ENCODE assay signal across 13 cellular contexts in the genomic region with DNA sequence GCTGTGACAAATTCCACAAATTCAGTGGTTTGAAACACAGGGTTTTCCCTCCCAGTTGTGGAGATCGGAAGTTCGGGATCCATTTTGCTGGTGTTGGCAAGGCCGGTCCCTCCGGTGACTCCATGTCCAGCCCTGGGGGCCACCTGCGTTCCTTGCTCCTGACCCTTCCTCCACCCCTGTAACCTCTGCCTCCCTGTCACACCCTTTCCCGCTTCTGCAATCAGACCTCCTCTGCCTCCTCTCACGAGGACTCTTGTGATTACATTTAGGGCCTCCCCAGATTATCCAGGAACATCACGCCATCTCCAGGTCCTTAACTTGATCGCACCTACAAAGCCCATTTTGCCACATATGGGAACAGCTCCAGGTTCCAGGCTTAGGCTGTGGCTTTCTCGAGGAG. TPM values are rescaled to one million over a fixed set of nuclear protein-coding genes. Genes with fewer than 3 reads are reported as not detected.
A peak's percentile ranks its signal among the peaks of the same experiment; 100 is the strongest.
DNase-seq lines count a peak whose midpoint lies in the region; ATAC-seq lines count a peak whose summit lies in the region.
"Had no signal": no experiment of that assay in that cellular context is flagged by ENCODE, and none has a peak within 500 bp of the region (broad histone marks: within the 10 kb centered on the region; RNA-seq: fewer than 3 reads in every experiment).

No MANE protein-coding gene starts in this region.

- H3K4me3 ChIP-seq in skeletal muscle tissue (ENCODE audit: low read length in 3 of 3): peak overlapping the region in 1 of 3 donors; percentile 13
- H3K4me3 ChIP-seq: BLaER1 had no signal

- peak overlapping the region; percentile 14 for H3K27ac ChIP-seq in caudate nucleus (ENCODE audit: low read depth, low read length)
- H3K27ac ChIP-seq in layer of hippocampus (ENCODE audit: low read depth, low read length): peak overlapping the region; percentile 16
- H3K27ac ChIP-seq in skeletal muscle tissue (ENCODE audit: low read depth, low read length): peak overlapping the region; percentile 61
- H3K27ac ChIP-seq: BLaER1 had no signal

- H3K9ac ChIP-seq in skeletal muscle tissue (ENCODE audit: low read depth in 1 of 3, low read length in 3 of 3): peak overlapping the region in 1 of 3 donors; percentile 16
- H3K9ac ChIP-seq: BLaER1 had no signal

- H3K27me3 ChIP-seq in layer of hippocampus (ENCODE audit: control insufficient read depth, insufficient read depth, low read length) (no peaks in the 10 kb centered on the region), skeletal muscle tissue (ENCODE audit: control insufficient read depth in 3 of 3, insufficient read depth in 3 of 3, low read length in 3 of 3) (no peaks in the 10 kb centered on the region)
- H3K27me3 ChIP-seq: BLaER1 had no signal

- H3K36me3 ChIP-seq in skeletal muscle tissue (ENCODE audit: control insufficient read depth in 3 of 3, insufficient read depth in 3 of 3, low read length in 3 of 3): peaks cover 0 to 11% (median 6%) of the 10 kb centered on the region in 3 donors

- peaks cover 41 to 67% (median 63%) of the 10 kb centered on the region in 3 donors for H3K4me1 ChIP-seq in skeletal muscle tissue (ENCODE audit: control insufficient read depth in 3 of 3, insufficient read depth in 3 of 3, low read length in 3 of 3)
- H3K4me1 ChIP-seq: BLaER1 had no signal

- H3K9me3 ChIP-seq in skeletal muscle tissue (ENCODE audit: control insufficient read depth in 3 of 3, low read length in 3 of 3): peaks cover 0 to 2% (median 0%) of the 10 kb centered on the region in 3 donors
- H3K9me3 ChIP-seq: BLaER1 had no signal

- DNase-seq in LHCN-M2 (ENCODE audit: low read depth) (peak; percentile 28), caudate nucleus (lab: John Stamatoyannopoulos, UW) (peak in 2 of 61 donors; percentile 47 to 54), SHP77 (lab: John Stamatoyannopoulos, UW) (no peak), SIG-M5 treated with dmso at 0.1 percent for 504 hours (lab: John Stamatoyannopoulos, UW; ENCODE audit: unreplicated experiment) (no peak)
- DNase-seq: activated CD4-positive, alpha-beta T cell treated with anti-CD3 and anti-CD28 coated beads for 48 hours; MV-4-11; NCI-H82; stimulated activated CD4-positive, alpha-beta T cell treated with anti-CD3 and anti-CD28 coated beads, Interleukin-4, amount 100 ng/mL, for 4 hours had no signal

- ATAC-seq in HG02981 (IDR thresholded peaks at IDR 0.05; ENCODE audit: unreplicated experiment): no peak
- ATAC-seq in GM18909 (IDR thresholded peaks at IDR 0.05; ENCODE audit: poor library complexity, unreplicated experiment): no peak

RNA-seq across cellular contexts. Expression of a gene that starts 12.5 kb away (rescaled TPM):
- total RNA-seq in LHCN-M2 (2014; rRNA removed) (32.4 and 43.7 TPM in 2 replicates), skeletal muscle tissue (10.4 TPM)
- polyA plus RNA-seq in LHCN-M2 (2012): 23.1 TPM

RNA-seq across cellular contexts. Expression of a gene that starts 28.1 kb away (rescaled TPM):
- total RNA-seq in LHCN-M2 (2014; rRNA removed): 0.06 TPM in 1 of 2 replicates, not detected in the other
- 0.17 TPM for polyA plus RNA-seq in LHCN-M2 (2012)
- total RNA-seq in skeletal muscle tissue: 1.0 TPM
